Comparison of ENCODE assay signal across 8 cellular contexts in the genomic region with DNA sequence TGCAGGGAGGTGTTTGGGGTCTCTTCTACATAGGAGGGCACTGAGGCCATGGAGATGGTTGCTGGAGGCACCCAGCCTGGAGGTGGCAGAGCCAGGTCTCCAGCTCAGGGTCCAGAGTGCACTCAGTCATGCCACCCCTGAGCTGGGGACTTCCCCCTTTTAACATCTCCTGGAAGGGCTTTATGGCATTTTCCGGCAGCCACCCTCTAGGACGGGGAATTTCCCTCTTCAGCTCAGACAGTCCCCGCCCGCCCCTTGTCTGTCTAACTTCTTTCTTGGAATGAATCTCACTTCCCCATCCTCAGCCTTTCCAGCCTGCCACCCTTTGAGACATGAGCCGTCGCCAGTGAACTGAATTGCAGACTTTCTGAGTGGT. TPM values are rescaled to one million over a fixed set of nuclear protein-coding genes. Genes with fewer than 3 reads are reported as not detected.
DNase-seq lines count a peak whose midpoint lies in the region; ATAC-seq, FAIRE-seq and TF ChIP-seq lines count a peak whose summit lies in the region.

No MANE protein-coding gene starts in this region.

- H2AFZ ChIP-seq in mesenchymal stem cell (ENCODE audit: low read depth, low read length): no peak overlapping the region

- H3K14ac ChIP-seq in mesenchymal stem cell (ENCODE audit: low read length in 2 of 2): no peak overlapping the region

- no peak for TF ChIP-seq CTCF in stomach (IDR thresholded peaks at IDR 0.05)

- no peaks in the 10 kb centered on the region for H3K36me3 ChIP-seq in mesenchymal stem cell (ENCODE audit: control insufficient read depth in 1 of 2, insufficient read depth in 2 of 2, low read depth in 1 of 2, low read length in 2 of 2)
- peaks cover 0 to 12% (median 0%) of the 10 kb centered on the region in 4 donors for H3K36me3 ChIP-seq in stomach

- no peak overlapping the region for H3K4me3 ChIP-seq in mesenchymal stem cell (ENCODE audit: insufficient read depth in 1 of 2, low read depth in 1 of 2, low read length in 2 of 2)
- H3K4me3 ChIP-seq in stomach: no peak overlapping the region

- no peak overlapping the region for H4K8ac ChIP-seq in mesenchymal stem cell (ENCODE audit: low read length)

- H4K91ac ChIP-seq in mesenchymal stem cell (ENCODE audit: low read length): no peak overlapping the region

- H3K9ac ChIP-seq in mesenchymal stem cell (ENCODE audit: low read length): no peak overlapping the region

- intact Hi-C loops in stomach (cut with DNase I; ENCODE audit: low total_unique reads): no loop called here

- H3K9me3 ChIP-seq in mesenchymal stem cell (ENCODE audit: control insufficient read depth, low read length) (peaks cover 5% of the 10 kb centered on the region), stomach (no peaks in the 10 kb centered on the region)

- H3K79me1 ChIP-seq in mesenchymal stem cell (replicated peaks; ENCODE audit: low read length, poor library complexity, severe bottlenecking): no peaks in the 10 kb centered on the region

- WGBS in mesenchymal stem cell: 85% methylated on average over 6 of the region's 6 CpGs
- 41 to 75% (median 55%) methylated on average over 6 of the region's 6 CpGs for WGBS in stomach, 5 donors

- H3K4me1 ChIP-seq in mesenchymal stem cell (ENCODE audit: control insufficient read depth, insufficient read depth, low read depth, low read length) (peaks cover 35% of the 10 kb centered on the region), stomach (peaks cover 6 to 56% (median 35%) of the 10 kb centered on the region in 4 donors)

- H2BK15ac ChIP-seq in mesenchymal stem cell (ENCODE audit: low read depth, poor library complexity, severe bottlenecking): no peak overlapping the region

- H3K18ac ChIP-seq in mesenchymal stem cell (ENCODE audit: low read depth in 1 of 2, low read length in 2 of 2): peak overlapping the region in 1 of 2 experiments; percentile 50

- H3K27ac ChIP-seq in mesenchymal stem cell (ENCODE audit: low read length, poor library complexity, severe bottlenecking): no peak overlapping the region
- H3K27ac ChIP-seq in stomach: peak overlapping the region in 2 of 5 donors; percentile 10 to 81

- peak; percentile 78 for ATAC-seq in GM21825 (IDR thresholded peaks at IDR 0.05; ENCODE audit: unreplicated experiment)

- no peak for TF ChIP-seq EP300 in stomach (IDR thresholded peaks at IDR 0.05)

- peaks cover 0 to 10% of the 10 kb centered on the region in 2 experiments for H3K27me3 ChIP-seq in mesenchymal stem cell (ENCODE audit: control insufficient read depth in 1 of 2, insufficient read depth in 1 of 2, low read length in 2 of 2)
- H3K27me3 ChIP-seq in stomach: no peaks in the 10 kb centered on the region

- FAIRE-seq in GM12892 (lab: Jason Lieb, UNC): no peak

- H2AK5ac ChIP-seq in mesenchymal stem cell (ENCODE audit: low read length, severe bottlenecking): no peak overlapping the region

- H3K4me2 ChIP-seq in mesenchymal stem cell (ENCODE audit: low read length, poor library complexity, severe bottlenecking): no peak overlapping the region

- no peak overlapping the region for H3K4ac ChIP-seq in mesenchymal stem cell (ENCODE audit: low read depth in 1 of 2, low read length in 2 of 2)

- no peak overlapping the region for H3K23ac ChIP-seq in mesenchymal stem cell (ENCODE audit: low read length in 2 of 2)

- H2BK5ac ChIP-seq in mesenchymal stem cell (ENCODE audit: low read depth, low read length, poor library complexity, severe bottlenecking): no peak overlapping the region

- DNase-seq in GM12892 (ENCODE audit: insufficient read length) (peak; percentile 43), SIG-M5 treated with dmso at 0.1 percent for 504 hours (lab: John Stamatoyannopoulos, UW; ENCODE audit: unreplicated experiment) (peak; percentile 43), mesenchymal stem cell (peak; percentile 55), RPMI8226 (no peak), stomach (no peak), DMS 273 treated with DMSO at 0.1 percent for 48 hours (lab: John Stamatoyannopoulos, UW) (no peak)
- DNase-seq in effector CD4-positive, alpha-beta T cell: no peak

- TF ChIP-seq POLR2A in GM12892 (IDR thresholded peaks at IDR 0.05; ENCODE audit: low read depth, low read length): no peak
- TF ChIP-seq POLR2A in stomach (IDR thresholded peaks at IDR 0.05): no peak

- no peak overlapping the region for H2BK120ac ChIP-seq in mesenchymal stem cell (ENCODE audit: low read depth, low read length)

- peak overlapping the region in 1 of 2 experiments; percentile 54 for H2BK12ac ChIP-seq in mesenchymal stem cell (ENCODE audit: low read length in 2 of 2)

RNA-seq across cellular contexts. Expression of a gene that starts 49.9 kb away (rescaled TPM):
- polyA plus RNA-seq in GM12892 (2012; ENCODE audit: missing spikeins): 0.06 TPM
- 4.3 TPM for polyA plus RNA-seq in mesenchymal stem cell (2013, experiment 1 of 2)
- 4.2 TPM for polyA plus RNA-seq in mesenchymal stem cell (2013, experiment 2 of 2)
- total RNA-seq in stomach: 100 to 1,000 TPM in 2 of 5 donors, 10 to 100 TPM in 3; 26.3 to 173 (median 32.2) TPM
- 10 to 100 TPM; 10.7 to 13.3 (median 12.0) TPM for polyA plus RNA-seq in stomach

Comparison
In these comparisons a context has a peak if more than half of its experiments do, and no peak if none do; other contexts are left out.
1. DNase-seq: peak in GM12892 (single experiment), SIG-M5 treated with dmso at 0.1 percent for 504 hours (single experiment) and mesenchymal stem cell (single experiment); none in RPMI8226 (single experiment), stomach (single experiment), effector CD4-positive, alpha-beta T cell (single experiment) and DMS 273 treated with DMSO at 0.1 percent for 48 hours (single experiment).